Comparison of ENCODE assay signal across 8 cellular contexts in the genomic region with DNA sequence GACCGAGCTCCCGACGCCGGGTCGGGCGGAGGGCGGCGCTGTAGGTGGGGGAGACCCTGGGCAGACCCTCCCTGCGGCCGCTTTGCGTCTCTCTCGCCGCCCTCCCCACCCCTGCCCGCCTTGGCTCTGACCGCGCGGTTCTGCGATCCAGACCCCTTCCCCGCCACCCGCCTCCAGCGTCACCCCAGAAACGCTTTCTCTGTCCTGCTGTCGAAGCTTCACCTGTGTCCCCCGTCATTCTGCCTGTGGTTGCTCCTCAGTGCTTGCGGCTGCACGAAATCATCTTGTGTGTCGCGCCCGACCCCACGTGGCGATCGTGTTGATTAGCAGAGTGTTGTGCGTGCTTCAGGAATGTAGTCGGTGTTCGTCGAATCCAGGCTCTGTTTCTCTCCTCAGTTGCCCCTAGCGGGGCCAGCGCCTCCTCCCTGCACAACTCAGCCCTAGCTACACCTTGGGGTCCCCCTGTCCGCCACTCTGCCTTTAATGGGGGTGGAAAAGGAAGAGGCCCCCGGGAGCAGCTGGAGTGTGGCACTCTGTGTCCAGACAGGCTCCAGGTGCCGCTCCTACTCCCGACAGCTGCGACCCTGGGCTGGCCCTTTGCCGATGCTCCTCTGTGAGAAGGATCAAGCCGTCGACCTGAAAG.
DNase-seq lines count a peak whose midpoint lies in the region; ATAC-seq lines count a peak whose summit lies in the region.

No MANE protein-coding gene starts in this region.

- H3K36me3 ChIP-seq in mucosa of rectum (ENCODE audit: control insufficient read depth in 2 of 2, insufficient read depth in 2 of 2, low read length in 2 of 2), result peaks cover 8 to 9% of the 10 kb centered on the region in 2 donors

- ATAC-seq in HG02885 (IDR thresholded peaks at IDR 0.05; ENCODE audit: poor library complexity, unreplicated experiment) (peak; percentile 5), HG03135 (IDR thresholded peaks at IDR 0.05; ENCODE audit: unreplicated experiment) (no peak)

- H3K9ac ChIP-seq in mucosa of rectum (ENCODE audit: low read depth in 1 of 2, low read length in 2 of 2), result peak overlapping the region; percentile 74 to 92

- DNase-seq in ELF-1 (ENCODE audit: low read depth, low spot score) (peak; percentile 64), NOMO-1 (lab: John Stamatoyannopoulos, UW; ENCODE audit: unreplicated experiment in 2 of 2) (peak; percentile 51 to 69), activated T-cell treated with anti-CD3 and anti-CD28 coated beads for 1 hour (ENCODE audit: low read depth) (peak; percentile 70), epidermal melanocyte (ENCODE audit: insufficient read length, low spot score) (peak; percentile 64)
- DNase-seq in stimulated activated CD8-positive, alpha-beta memory T cell treated with anti-CD3 and anti-CD28 coated beads, Interleukin-4, amount 100 ng/mL, for 4 hours (ENCODE audit: low read depth in 2 of 2, low spot score in 1 of 2), result peak; percentile 64 to 65

- peaks cover 31 to 34% of the 10 kb centered on the region in 2 donors for H3K4me1 ChIP-seq in mucosa of rectum (ENCODE audit: control insufficient read depth in 2 of 2, insufficient read depth in 2 of 2, low read length in 2 of 2)

- no peaks in the 10 kb centered on the region for H3K27me3 ChIP-seq in mucosa of rectum (ENCODE audit: control insufficient read depth in 2 of 2, insufficient read depth in 2 of 2, low read length in 2 of 2)

- peak overlapping the region; percentile 65 to 79 for H3K27ac ChIP-seq in mucosa of rectum (ENCODE audit: low read depth in 2 of 2, low read length in 2 of 2)

- peak overlapping the region; percentile 75 to 77 for H3K4me3 ChIP-seq in mucosa of rectum (ENCODE audit: low read length in 2 of 2)

- no peaks in the 10 kb centered on the region for H3K9me3 ChIP-seq in mucosa of rectum (ENCODE audit: control insufficient read depth in 2 of 2, low read length in 2 of 2)
